Comparison of ENCODE assay signal across 8 cellular contexts in genomic region chr10:95560288-95561199, GRCh38. TPM values are rescaled to one million over a fixed set of nuclear protein-coding genes. Genes with fewer than 3 reads are reported as not detected.
DNase-seq lines count a peak whose midpoint lies in the region; ATAC-seq, FAIRE-seq and TF ChIP-seq lines count a peak whose summit lies in the region.

No MANE protein-coding gene starts in this region.

- H3K36me3 Mint-ChIP-seq in osteocyte (ENCODE audit: unreplicated experiment) (no peaks in the 10 kb centered on the region), type B pancreatic cell (no peaks in the 10 kb centered on the region)

- TF ChIP-seq EP300 in A549 (IDR thresholded peaks at IDR 0.05) = no peak

- ATAC-seq in A549 (peak; percentile 28 to 58), HG02852 (IDR thresholded peaks at IDR 0.05; ENCODE audit: unreplicated experiment) (no peak)

- peak overlapping the region; percentile 99 for H3K4me2 ChIP-seq in A549
- peak overlapping the region; percentile 96 for H3K4me2 ChIP-seq in OCI-LY1 (ENCODE audit: low read length)

- H3K9me2 ChIP-seq in OCI-LY1 (ENCODE audit: low read depth, low read length) = no peaks in the 10 kb centered on the region

- H4K20me1 ChIP-seq in OCI-LY1 (ENCODE audit: insufficient read depth, low read length) = no peaks in the 10 kb centered on the region

- FAIRE-seq in A549 (lab: Jason Lieb, UNC) (no peak), GM19239 (lab: Jason Lieb, UNC) (no peak)

- no peak for TF ChIP-seq RAD21 in A549 (conservative IDR thresholded peaks at IDR 0.05 in 1 of 2, IDR thresholded peaks at IDR 0.05 in 1 of 2)

- H3F3A ChIP-seq in OCI-LY1 (ENCODE audit: insufficient read depth, low read length) = no peaks in the 10 kb centered on the region

- peak overlapping the region; percentile 50 for H3K27ac Mint-ChIP-seq in osteocyte (ENCODE audit: unreplicated experiment)
- H3K27ac Mint-ChIP-seq in type B pancreatic cell = peak overlapping the region; percentile 93

- H3K4me1 Mint-ChIP-seq in osteocyte (ENCODE audit: unreplicated experiment) (peaks cover 8% of the 10 kb centered on the region), type B pancreatic cell (ENCODE audit: unreplicated experiment) (peaks cover 41% of the 10 kb centered on the region)

- no peaks in the 10 kb centered on the region for H3K9me3 ChIP-seq in A549
- no peaks in the 10 kb centered on the region for H3K9me3 ChIP-seq in OCI-LY1 (ENCODE audit: low read length)

- H2AFZ ChIP-seq in OCI-LY1 (ENCODE audit: low read length) = no peak overlapping the region

- POLR2A ChIA-PET in A549 (lab: Yijun Ruan, JAX) = no interaction called here

- H3K27me3 Mint-ChIP-seq in osteocyte (ENCODE audit: unreplicated experiment) (peaks cover 34% of the 10 kb centered on the region), type B pancreatic cell (peaks cover 13% of the 10 kb centered on the region)

- no peak for TF ChIP-seq POLR2A in A549 (IDR thresholded peaks at IDR 0.05; ENCODE audit: low read length)

- TF ChIP-seq CTCF in A549 (IDR thresholded peaks at IDR 0.05) = no peak
- no peak for TF ChIP-seq CTCF in OCI-LY1 (IDR thresholded peaks at IDR 0.05; ENCODE audit: low read length)
- no peak for TF ChIP-seq CTCF in osteocyte (IDR thresholded peaks at IDR 0.05)
- TF ChIP-seq CTCF in type B pancreatic cell (conservative IDR thresholded peaks at IDR 0.05) = no peak

- CTCF ChIA-PET in A549 (lab: Yijun Ruan, JAX) = interaction anchor here (1.3 kb wide), 1 partner anchor 83 kb away, joined by 4 read pairs; no protein-coding TSS in a partner anchor

- peak overlapping the region; percentile 56; the same call in 1 of the 2 replicates for H3K9ac ChIP-seq in OCI-LY1 (ENCODE audit: low read length)

- H3K36me3 ChIP-seq in OCI-LY1 (ENCODE audit: insufficient read depth, low read length) = no peaks in the 10 kb centered on the region

- 0 out of 3 replicates have a peak, but pooled peaks cover 6% of the 10 kb centered on the region for H3K4me1 ChIP-seq in A549
- no peaks in the 10 kb centered on the region for H3K4me1 ChIP-seq in OCI-LY1 (ENCODE audit: insufficient read depth, low read length, severe bottlenecking)

- H3K9me3 Mint-ChIP-seq in osteocyte (ENCODE audit: unreplicated experiment) (no peaks in the 10 kb centered on the region), type B pancreatic cell (no peaks in the 10 kb centered on the region)

- 14% methylated on average over 40 of the region's 48 CpGs for WGBS in A549 (ENCODE audit: missing lambda C conversion rate)

- peak overlapping the region; percentile 96 for H3K4me3 Mint-ChIP-seq in osteocyte (ENCODE audit: unreplicated experiment)
- H3K4me3 Mint-ChIP-seq in type B pancreatic cell = peak overlapping the region; percentile 99

- H3K27ac ChIP-seq in A549 = peak overlapping the region; percentile 62 to 88
- no peak overlapping the region for H3K27ac ChIP-seq in OCI-LY1 (ENCODE audit: low read depth, low read length, poor library complexity, severe bottlenecking)

- peak overlapping the region; percentile 92 for H3K4me3 ChIP-seq in A549
- H3K4me3 ChIP-seq in OCI-LY1 (ENCODE audit: low read depth, low read length, poor library complexity, severe bottlenecking) = peak overlapping the region; percentile 74

- no peaks in the 10 kb centered on the region for H3K79me2 ChIP-seq in OCI-LY1 (ENCODE audit: insufficient read depth, low read length)

- H3K27me3 ChIP-seq in OCI-LY1 (ENCODE audit: insufficient read depth, low read length) = no peaks in the 10 kb centered on the region

- peak in 1 of 2 experiments; percentile 53 for DNase-seq in A549 (ENCODE audit: low read depth in 1 of 2, low spot score in 1 of 2)
- peak; percentile 56 for DNase-seq in GM19239 (ENCODE audit: insufficient read length, low spot score)
- peak; percentile 19 for DNase-seq in activated gamma-delta T cell treated with anti-CD3 and anti-CD28 coated beads, Interleukin-2, amount 50 U/mL, for 16 hours (ENCODE audit: low read depth)
- peak; percentile 59 for DNase-seq in germinal center (ENCODE audit: low spot score)
- no peak for DNase-seq in osteocyte (ENCODE audit: extremely low spot score, unreplicated experiment)
- peak; percentile 72 for DNase-seq in type B pancreatic cell (ENCODE audit: extremely low spot score, unreplicated experiment)

TF ChIP-seq in A549, 52 proteins besides CTCF, POLR2A, EP300 and RAD21:
- TF ChIP-seq HOXB5 (CRISPR knock-in tag; IDR thresholded peaks at IDR 0.05) = no peak
- no peak for TF ChIP-seq CHD2 (IDR thresholded peaks at IDR 0.05; ENCODE audit: low read length, partially characterized antibody)
- TF ChIP-seq RNF2 (IDR thresholded peaks at IDR 0.05; ENCODE audit: borderline replicate concordance, low read depth) = peak; percentile 60; the same call in 1 of the 2 replicates
- no peak for TF ChIP-seq SREBF2 (IDR thresholded peaks at IDR 0.05)
- no peak for TF ChIP-seq EHF (CRISPR knock-in tag; IDR thresholded peaks at IDR 0.05)
- no peak for TF ChIP-seq REST (IDR thresholded peaks at IDR 0.05)
- 0 out of 2 replicates have a peak, but pooled peaks have one; percentile 28 for TF ChIP-seq PHF8 (IDR thresholded peaks at IDR 0.05; ENCODE audit: borderline replicate concordance, low read depth)

RNA-seq across cellular contexts. Expression of gene SORBS1, which starts 0.6 kb away (rescaled TPM):
- polyA plus RNA-seq in A549 (2011; rRNA removed) (0.80 and 1.2 TPM in 2 replicates), A549 (2017; fragmentation: RNase III; extraction: RNeasy Plus Mini Kit Qiagen cat#74134 plus additional on column Dnase treatment) (0.37 to 0.73 TPM (median 0.39 TPM) in 3 replicates)
- polyA plus RNA-seq in A549 (2012; cell fraction: cytosol; rRNA removed) = 0.24 and 0.40 TPM in 2 replicates
- polyA plus RNA-seq in A549 (2012; cell fraction: nucleus; rRNA removed) = 0.20 and 0.76 TPM in 2 replicates
- polyA minus RNA-seq in A549 (2011; rRNA and poly(A)+ RNA removed) = 1.1 and 1.9 TPM in 2 replicates
- total RNA-seq in osteocyte (1.7 TPM in 2 replicates), type B pancreatic cell (ENCODE audit: low replicate concordance) (28.2 and 31.4 TPM in 2 replicates)

Comparison
In these comparisons a context has a peak if more than half of its experiments do, and no peak if none do; other contexts are left out.
1. RNA of gene SORBS1, which starts 0.6 kb away (total RNA-seq): 28.2 to 31.4 TPM in type B pancreatic cell; 1.7 TPM in osteocyte; every median in the first group is over 10 times any median in the second.